In genomic region chr1:211830055-211830329, GRCh38 we compare ENCODE assay signal across 8 cellular contexts. TPM values are rescaled to one million over a fixed set of nuclear protein-coding genes. Genes with fewer than 3 reads are reported as not detected.
DNase-seq lines count a peak whose midpoint lies in the region; ATAC-seq, FAIRE-seq and TF ChIP-seq lines count a peak whose summit lies in the region.

No MANE protein-coding gene starts in this region.

- dilution Hi-C loops in endothelial cell of umbilical vein (cut with MboI; ENCODE audit: extremely low pct_ligation_motif_present, low sequenced_read_pairs): no loop called here

- no peaks in the 10 kb centered on the region for H3K9me2 ChIP-seq in SK-N-SH

- H3K4me2 ChIP-seq in SK-N-SH: peak overlapping the region; percentile 90
- peak overlapping the region; percentile 57 for H3K4me2 ChIP-seq in endothelial cell of umbilical vein (ENCODE audit: insufficient read depth, low read length)

- H3K36me3 ChIP-seq in SK-N-SH (replicated peaks in 1 of 2; ENCODE audit: control insufficient read depth in 1 of 2, insufficient read depth in 2 of 2, low read length in 1 of 2): peaks cover 12 to 14% of the 10 kb centered on the region in 2 experiments
- no peaks in the 10 kb centered on the region for H3K36me3 ChIP-seq in endothelial cell of umbilical vein (ENCODE audit: control insufficient read depth in 2 of 2, extremely low read depth in 1 of 2, insufficient read depth in 2 of 2, low read length in 2 of 2)

- H3K27ac ChIP-seq in SK-N-SH (ENCODE audit: low read depth in 2 of 2, low read length in 1 of 2): peak overlapping the region; percentile 12 to 82; a peak in 2 of 4 replicates
- H3K27ac ChIP-seq in endothelial cell of umbilical vein (ENCODE audit: insufficient read depth, low read depth, low read length): no peak overlapping the region

- H3K27me3 ChIP-seq in SK-N-SH (ENCODE audit: insufficient read depth) (no peaks in the 10 kb centered on the region), endothelial cell of umbilical vein (ENCODE audit: control insufficient read depth in 2 of 2, insufficient read depth in 2 of 2, low read length in 2 of 2) (no peaks in the 10 kb centered on the region)

- CTCF ChIA-PET in SK-N-SH (lab: Yijun Ruan, JAX) (interaction anchor here (0.8 to 4.5 kb wide), 4 partner anchors 13 to 144 kb away, joined by 5 to 42 read pairs (median 6); no protein-coding TSS in a partner anchor), endothelial cell of umbilical vein (lab: Charles Lee) (interaction anchor here (2.1 kb wide), 1 partner anchor 132 kb away, joined by 14 read pairs; no protein-coding TSS in a partner anchor)

- intact Hi-C loops in endothelial cell of umbilical vein (cut with micrococcal nuclease): loop anchor here (1.0 to 5.0 kb wide), 5 partner anchors 107 to 253 kb away; partner anchors contain the start of genes DTL, INTS7 and SLC30A1

- DNase-seq in EL: peak; percentile 31
- no peak for DNase-seq in SK-N-SH
- no peak for DNase-seq in endothelial cell of umbilical vein (ENCODE audit: low read depth, low spot score)
- no peak for DNase-seq in omental fat pad (ENCODE audit: low spot score)
- no peak for DNase-seq in NAMALWA (ENCODE audit: low spot score)
- DNase-seq in RCC 7860 (ENCODE audit: low spot score): no peak

- 4% methylated on average over 7 of the region's 45 CpGs for WGBS in SK-N-SH (ENCODE audit: low lambda C conversion rate)

- no peaks in the 10 kb centered on the region for H4K20me1 ChIP-seq in SK-N-SH (ENCODE audit: insufficient read depth)
- no peaks in the 10 kb centered on the region for H4K20me1 ChIP-seq in endothelial cell of umbilical vein (replicated peaks; ENCODE audit: control insufficient read depth, extremely low read depth, insufficient read depth, low read length)

- H3K79me2 ChIP-seq in SK-N-SH (ENCODE audit: insufficient read depth) (peaks cover 24% of the 10 kb centered on the region), endothelial cell of umbilical vein (ENCODE audit: control insufficient read depth, insufficient read depth, low read length) (peaks cover 7% of the 10 kb centered on the region)

- H3K9ac ChIP-seq in SK-N-SH (peak overlapping the region; percentile 78; the same call in 1 of the 2 replicates), endothelial cell of umbilical vein (replicated peaks; ENCODE audit: extremely low read depth, insufficient read depth, low read length) (peak overlapping the region; percentile 81)

- TF ChIP-seq RAD21 in SK-N-SH (IDR thresholded peaks at IDR 0.05; ENCODE audit: low read length): no peak

- no peak for TF ChIP-seq POLR2A in endothelial cell of umbilical vein (IDR thresholded peaks at IDR 0.05; ENCODE audit: low read depth, low read length)

- H3F3A ChIP-seq in SK-N-SH (replicated peaks; ENCODE audit: insufficient read depth): peaks cover 24% of the 10 kb centered on the region

- no TSS peak for BruUV-seq in endothelial cell of umbilical vein (replicated peaks; lab: Mats Ljungman, UMichigan)

- H2AFZ ChIP-seq in SK-N-SH (ENCODE audit: low read depth) (peak overlapping the region; percentile 58), endothelial cell of umbilical vein (ENCODE audit: low read depth, low read length) (peak overlapping the region; percentile 94)

- peaks cover 11 to 24% of the 10 kb centered on the region in 2 experiments; a peak in 3 of 4 replicates for H3K4me1 ChIP-seq in SK-N-SH (ENCODE audit: control insufficient read depth in 1 of 2, insufficient read depth in 2 of 2, low read depth in 1 of 2, low read length in 1 of 2)
- peaks cover 7% of the 10 kb centered on the region for H3K4me1 ChIP-seq in endothelial cell of umbilical vein (ENCODE audit: control insufficient read depth, extremely low read depth, insufficient read depth, low read length)

- H3K9me3 ChIP-seq in SK-N-SH (no peaks in the 10 kb centered on the region), endothelial cell of umbilical vein (replicated peaks; ENCODE audit: control insufficient read depth, insufficient read depth, low read length) (no peaks in the 10 kb centered on the region)

- H3K9me1 ChIP-seq in endothelial cell of umbilical vein (replicated peaks; ENCODE audit: control insufficient read depth, extremely low read depth, insufficient read depth, low read length): no peaks in the 10 kb centered on the region

- ATAC-seq in HG02763 (IDR thresholded peaks at IDR 0.05; ENCODE audit: unreplicated experiment) (peak; percentile 23), omental fat pad (ENCODE audit: low FRiP score) (peak; percentile 27), HG02798 (IDR thresholded peaks at IDR 0.05; ENCODE audit: poor library complexity, unreplicated experiment) (no peak)

- no peak for TF ChIP-seq EP300 in SK-N-SH (IDR thresholded peaks at IDR 0.05; ENCODE audit: borderline replicate concordance in 1 of 2, low read depth in 1 of 2, low read length in 1 of 2)

- POLR2A ChIA-PET in SK-N-SH (lab: Yijun Ruan, JAX) (no interaction called here), endothelial cell of umbilical vein (lab: Charles Lee) (interaction anchor here (0.7 kb wide), 1 partner anchor 84 kb away, joined by 5 read pairs; no protein-coding TSS in a partner anchor)

- FAIRE-seq in endothelial cell of umbilical vein (lab: Jason Lieb, UNC) (no peak), RCC 7860 (lab: Jason Lieb, UNC) (no peak)

- peak overlapping the region; percentile 64 to 79 for H3K4me3 ChIP-seq in SK-N-SH (ENCODE audit: low read depth in 2 of 2, low read length in 1 of 2)
- peak overlapping the region; percentile 52 to 82 (median 74) for H3K4me3 ChIP-seq in endothelial cell of umbilical vein (replicated peaks in 1 of 3; ENCODE audit: insufficient read depth in 1 of 3, low read depth in 1 of 3, low read length in 3 of 3)

- TF ChIP-seq CTCF in SK-N-SH (IDR thresholded peaks at IDR 0.05): no peak
- no peak for TF ChIP-seq CTCF in endothelial cell of umbilical vein (IDR thresholded peaks at IDR 0.05; ENCODE audit: extremely low read depth in 1 of 2, insufficient read depth in 1 of 2, low read depth in 1 of 2, low read length in 2 of 2)
- no peak for TF ChIP-seq CTCF in omental fat pad (IDR thresholded peaks at IDR 0.05)

TF ChIP-seq in SK-N-SH, 30 proteins besides CTCF, POLR2A, EP300 and RAD21:
- TF ChIP-seq RXRA (IDR thresholded peaks at IDR 0.05; ENCODE audit: borderline replicate concordance, low read depth) (no peak), TAF1 (IDR thresholded peaks at IDR 0.05; ENCODE audit: borderline replicate concordance, low read depth, low read length) (no peak)
TF ChIP-seq in SK-N-SH: peak in this region for 0.

TF ChIP-seq in endothelial cell of umbilical vein, 7 proteins besides CTCF, POLR2A, EP300 and RAD21:
- no peak for TF ChIP-seq MAX (IDR thresholded peaks at IDR 0.05; ENCODE audit: insufficient read depth, insufficient read length)
- no peak for TF ChIP-seq POLR2AphosphoS5 (IDR thresholded peaks at IDR 0.05; ENCODE audit: insufficient read depth, low read depth, low read length)
- no peak for TF ChIP-seq MYC (IDR thresholded peaks at IDR 0.05; ENCODE audit: low read depth, low read length)
- TF ChIP-seq FOS (IDR thresholded peaks at IDR 0.05; ENCODE audit: borderline replicate concordance, insufficient read depth, low read length): no peak
- no peak for TF ChIP-seq GATA2 (IDR thresholded peaks at IDR 0.05; ENCODE audit: insufficient read depth, insufficient read length, low read depth, low read length)
- no peak for TF ChIP-seq EZH2 (IDR thresholded peaks at IDR 0.05; ENCODE audit: borderline replicate concordance, low read depth, low read length, severe bottlenecking)
- no peak for TF ChIP-seq JUN (IDR thresholded peaks at IDR 0.05; ENCODE audit: borderline replicate concordance, insufficient read depth, insufficient read length, low read depth)
TF ChIP-seq in endothelial cell of umbilical vein: peak in this region for 0.

RNA-seq across cellular contexts. Expression of gene LPGAT1, which starts 0.6 kb away (rescaled TPM):
- polyA plus RNA-seq in SK-N-SH (2012; rRNA removed): 4.8 and 6.3 TPM in 2 replicates
- polyA plus RNA-seq in SK-N-SH (2012; cell fraction: cytosol; rRNA removed): 8.8 and 9.2 TPM in 2 replicates
- 2.3 and 4.9 TPM in 2 replicates for polyA plus RNA-seq in SK-N-SH (2012; cell fraction: nucleus; rRNA removed)
- total RNA-seq in endothelial cell of umbilical vein: 46.0 and 49.5 TPM in 2 replicates
- polyA plus RNA-seq in endothelial cell of umbilical vein: 4.6 and 6.1 TPM in 2 replicates
- 5.1 TPM in 2 replicates for polyA plus RNA-seq in endothelial cell of umbilical vein (2011; cell fraction: cytosol; rRNA removed)
- polyA plus RNA-seq in endothelial cell of umbilical vein (2011; cell fraction: nucleus; rRNA removed): 8.0 and 9.2 TPM in 2 replicates
- polyA plus RNA-seq in endothelial cell of umbilical vein (2012): 10.1 and 12.7 TPM in 2 replicates
- 18.0 and 20.1 TPM in 2 replicates for polyA minus RNA-seq in endothelial cell of umbilical vein
- polyA minus RNA-seq in endothelial cell of umbilical vein (2011; cell fraction: cytosol; rRNA and poly(A)+ RNA removed): 38.7 TPM
- 19.1 and 22.3 TPM in 2 replicates for polyA minus RNA-seq in endothelial cell of umbilical vein (2011; cell fraction: nucleus; rRNA and poly(A)+ RNA removed)
- 10 to 100 TPM; 46.8 to 70.9 (median 48.9) TPM for total RNA-seq in omental fat pad
